26 cellular contexts compared by ENCODE assay signal in genomic region chr2:129458006-129458405, GRCh38.
"Had no signal": no experiment of that assay in that cellular context is flagged by ENCODE, and none has a peak within 500 bp of the region (broad histone marks: within the 10 kb centered on the region; RNA-seq: fewer than 3 reads in every experiment).

No MANE protein-coding gene starts in this region.

- H3K27ac Mint-ChIP-seq: naive thymus-derived CD4-positive, alpha-beta T cell; natural killer cell; nephron; neural progenitor cell; stimulated activated memory B cell treated with anti-CD40 and anti-IgM and Interleukin-4, amounts not matched to agents 10 μg/mL and 1 μg/mL and 100 μg/mL, for 72 hours; stimulated activated naive CD8-positive, alpha-beta T cell treated with anti-CD3 and anti-CD28 coated beads, Interleukin-15, amount 100 ng/mL, for 72 hours; type B pancreatic cell had no signal

- DNase-seq: naive thymus-derived CD4-positive, alpha-beta T cell; natural killer cell; nucleus accumbens; pancreas; psoas muscle; right cardiac atrium; right lobe of liver; sigmoid colon; small intestine; stimulated activated CD4-positive, alpha-beta T cell treated with anti-CD3 and anti-CD28 coated beads, Interleukin-12 subunit alpha, Interleukin-12 subunit beta, amount 100 ng/mL, for 4 hours; stimulated activated CD4-positive, alpha-beta T cell treated with anti-CD3 and anti-CD28 coated beads, Interleukin-1b, Interleukin-23, amount 100 ng/mL, for 48 hours; stimulated activated CD4-positive, alpha-beta T cell treated with anti-CD3 and anti-CD28 coated beads, Interleukin-4, amount 100 ng/mL, for 1 hour; stimulated activated CD4-positive, alpha-beta T cell treated with anti-CD3 and anti-CD28 coated beads, Interleukin-4, amount 100 ng/mL, for 4 hours; stimulated activated CD8-positive, alpha-beta memory T cell treated with anti-CD3 and anti-CD28 coated beads, Interleukin-4, amount 100 ng/mL, for 48 hours; stimulated activated naive CD4-positive, alpha-beta T cell; stimulated activated naive CD8-positive, alpha-beta T cell treated with anti-CD3 and anti-CD28 coated beads, Interleukin-15, amount 100 ng/mL, for 72 hours; stimulated activated naive CD8-positive, alpha-beta T cell treated with anti-CD3 and anti-CD28 coated beads, Interleukin-15, Interleukin-2, amounts not matched to agents 100 U/mL and 50 U/mL, for 24 hours; substantia nigra; testis; tibial artery; transverse colon; upper lobe of right lung had no signal

- H3K9me3 Mint-ChIP-seq: natural killer cell, nephron, neural progenitor cell, type B pancreatic cell had no signal

- H3K36me3 Mint-ChIP-seq: naive thymus-derived CD4-positive, alpha-beta T cell; natural killer cell; neural progenitor cell; stimulated activated memory B cell treated with anti-CD40 and anti-IgM and Interleukin-4, amounts not matched to agents 10 μg/mL and 1 μg/mL and 100 μg/mL, for 72 hours; type B pancreatic cell had no signal

- H3K4me3 Mint-ChIP-seq: naive thymus-derived CD4-positive, alpha-beta T cell; natural killer cell; nephron; neural progenitor cell; stimulated activated memory B cell treated with anti-CD40 and anti-IgM and Interleukin-4, amounts not matched to agents 10 μg/mL and 1 μg/mL and 100 μg/mL, for 72 hours; stimulated activated naive CD8-positive, alpha-beta T cell treated with anti-CD3 and anti-CD28 coated beads, Interleukin-15, amount 100 ng/mL, for 72 hours; type B pancreatic cell had no signal

- H3K4me1 Mint-ChIP-seq: naive thymus-derived CD4-positive, alpha-beta T cell; natural killer cell; neural progenitor cell; stimulated activated memory B cell treated with anti-CD40 and anti-IgM and Interleukin-4, amounts not matched to agents 10 μg/mL and 1 μg/mL and 100 μg/mL, for 72 hours; stimulated activated naive CD8-positive, alpha-beta T cell treated with anti-CD3 and anti-CD28 coated beads, Interleukin-15, amount 100 ng/mL, for 72 hours had no signal
